Comparison of ENCODE assay signal across 17 cellular contexts in genomic region chr4:93084599-93085305, GRCh38.
"Had no signal": no experiment of that assay in that cellular context is flagged by ENCODE, and none has a peak within 500 bp of the region (broad histone marks: within the 10 kb centered on the region; RNA-seq: fewer than 3 reads in every experiment).

No MANE protein-coding gene starts in this region.

- H3K36me3 ChIP-seq: ascending aorta, colonic mucosa, heart right ventricle, lower lobe of right lung had no signal

- H3K9me3 ChIP-seq: ascending aorta, colonic mucosa, heart right ventricle, lower lobe of right lung, psoas muscle had no signal

- H3K4me1 Mint-ChIP-seq: activated CD4-positive, alpha-beta memory T cell treated with anti-CD3 and anti-CD28 coated beads, Interleukin-2, amount 10 ng/mL, durations not matched to agents 7 days and 5 days; activated naive CD8-positive, alpha-beta T cell treated with anti-CD3 and anti-CD28 coated beads, Interleukin-2, amount 50 U/mL, for 24 hours; immature natural killer cell; naive thymus-derived CD4-positive, alpha-beta T cell had no signal

- H3K27me3 Mint-ChIP-seq: activated CD4-positive, alpha-beta memory T cell treated with anti-CD3 and anti-CD28 coated beads, Interleukin-2, amount 10 ng/mL, durations not matched to agents 7 days and 5 days; activated naive CD8-positive, alpha-beta T cell treated with anti-CD3 and anti-CD28 coated beads, Interleukin-2, amount 50 U/mL, for 24 hours; naive thymus-derived CD4-positive, alpha-beta T cell; stimulated activated naive CD8-positive, alpha-beta T cell treated with anti-CD3 and anti-CD28 coated beads, Interleukin-15, Interleukin-2, amounts not matched to agents 100 ng/mL and 50 ng/mL, for 24 hours had no signal

- H3K4me3 Mint-ChIP-seq: activated CD4-positive, alpha-beta memory T cell treated with anti-CD3 and anti-CD28 coated beads, Interleukin-2, amount 10 ng/mL, durations not matched to agents 7 days and 5 days; activated naive CD8-positive, alpha-beta T cell treated with anti-CD3 and anti-CD28 coated beads, Interleukin-2, amount 50 U/mL, for 24 hours; immature natural killer cell; naive thymus-derived CD4-positive, alpha-beta T cell; stimulated activated naive CD8-positive, alpha-beta T cell treated with anti-CD3 and anti-CD28 coated beads, Interleukin-15, Interleukin-2, amounts not matched to agents 100 ng/mL and 50 ng/mL, for 24 hours had no signal

- H3K4me3 ChIP-seq: ascending aorta, colonic mucosa, heart right ventricle, lower lobe of right lung, psoas muscle had no signal

- H3K27ac Mint-ChIP-seq: activated CD4-positive, alpha-beta memory T cell treated with anti-CD3 and anti-CD28 coated beads, Interleukin-2, amount 10 ng/mL, durations not matched to agents 7 days and 5 days; activated naive CD8-positive, alpha-beta T cell treated with anti-CD3 and anti-CD28 coated beads, Interleukin-2, amount 50 U/mL, for 24 hours; immature natural killer cell; naive thymus-derived CD4-positive, alpha-beta T cell; stimulated activated naive CD8-positive, alpha-beta T cell treated with anti-CD3 and anti-CD28 coated beads, Interleukin-15, Interleukin-2, amounts not matched to agents 100 ng/mL and 50 ng/mL, for 24 hours had no signal

- H3K4me1 ChIP-seq: ascending aorta, colonic mucosa, heart right ventricle, lower lobe of right lung, psoas muscle had no signal

- H3K36me3 Mint-ChIP-seq: immature natural killer cell; naive thymus-derived CD4-positive, alpha-beta T cell had no signal

- DNase-seq: activated CD4-positive, alpha-beta memory T cell treated with anti-CD3 and anti-CD28 coated beads, Interleukin-2, amount 10 ng/mL, durations not matched to agents 7 days and 5 days; activated CD4-positive, alpha-beta T cell treated with anti-CD3 and anti-CD28 coated beads for 1 hour; activated naive CD8-positive, alpha-beta T cell treated with anti-CD3 and anti-CD28 coated beads, Interleukin-2, amount 50 U/mL, for 24 hours; activated T-cell treated with anti-CD3 and anti-CD28 coated beads, Interleukin-2, amount 50 U/mL, for 48 hours; colonic mucosa; foreskin melanocyte; heart right ventricle; immature natural killer cell; left cardiac atrium; lower lobe of right lung; naive thymus-derived CD4-positive, alpha-beta T cell; nucleus accumbens; psoas muscle; stimulated activated CD4-positive, alpha-beta T cell treated with anti-CD3 and anti-CD28 coated beads, Interleukin-2, amount 100 ng/mL, for 48 hours had no signal

- ATAC-seq: activated naive CD8-positive, alpha-beta T cell treated with anti-CD3 and anti-CD28 coated beads, Interleukin-2, amount 50 U/mL, for 24 hours; heart right ventricle; left cardiac atrium; lower lobe of right lung; naive thymus-derived CD4-positive, alpha-beta T cell; psoas muscle; sciatic nerve had no signal

- H3K27me3 ChIP-seq: ascending aorta, colonic mucosa, heart right ventricle had no signal

- H3K27ac ChIP-seq: ascending aorta, colonic mucosa, heart right ventricle, lower lobe of right lung, psoas muscle had no signal
